25 cellular contexts compared by ENCODE assay signal in genomic region chr12:56979628-56980027, GRCh38. TPM values are rescaled to one million over a fixed set of nuclear protein-coding genes. Genes with fewer than 3 reads are reported as not detected.
"Had no signal": no experiment of that assay in that cellular context is flagged by ENCODE, and none has a peak within 500 bp of the region (broad histone marks: within the 10 kb centered on the region; RNA-seq: fewer than 3 reads in every experiment).

No MANE protein-coding gene starts in this region.

- H3K27me3 Mint-ChIP-seq: memory B cell; naive B cell; stimulated activated naive CD8-positive, alpha-beta T cell treated with anti-CD3 and anti-CD28 coated beads, Interleukin-15, Interleukin-2, amounts not matched to agents 100 ng/mL and 50 ng/mL, for 24 hours; T-cell had no signal

- H3K4me1 Mint-ChIP-seq: activated CD4-positive, alpha-beta T cell treated with anti-CD3 and anti-CD28 coated beads, Interleukin-2, amount 10 ng/mL, durations not matched to agents 24 days and 14 days; memory B cell; naive B cell; neural crest cell; T-cell had no signal

- ATAC-seq: activated CD8-positive, alpha-beta T cell treated with anti-CD3 and anti-CD28 coated beads, Interleukin-2, amount 10 ng/mL, durations not matched to agents 7 days and 5 days; gastrocnemius medialis; left ventricle myocardium superior; right cardiac atrium; T-cell had no signal

- H3K36me3 Mint-ChIP-seq: naive B cell had no signal

- H3K27me3 ChIP-seq: cardiac muscle cell, gastrocnemius medialis, tibial nerve, vagina had no signal

- H3K9me3 ChIP-seq: gastrocnemius medialis, prostate gland, tibial nerve, vagina had no signal

- H3K4me3 Mint-ChIP-seq: activated CD4-positive, alpha-beta T cell treated with anti-CD3 and anti-CD28 coated beads, Interleukin-2, amount 10 ng/mL, durations not matched to agents 24 days and 14 days; activated CD8-positive, alpha-beta T cell treated with anti-CD3 and anti-CD28 coated beads, Interleukin-2, amount 10 ng/mL, durations not matched to agents 7 days and 5 days; memory B cell; naive B cell; neural crest cell; stimulated activated naive CD8-positive, alpha-beta T cell treated with anti-CD3 and anti-CD28 coated beads, Interleukin-15, Interleukin-2, amounts not matched to agents 100 ng/mL and 50 ng/mL, for 24 hours; T-cell had no signal

- H3K4me1 ChIP-seq: gastrocnemius medialis, prostate gland, tibial nerve, vagina had no signal

- H3K36me3 ChIP-seq: cardiac muscle cell, gastrocnemius medialis, prostate gland, vagina had no signal

- H3K27ac ChIP-seq: cardiac muscle cell, gastrocnemius medialis, prostate gland, tibial nerve, vagina had no signal

- H3K4me3 ChIP-seq: cardiac muscle cell, gastrocnemius medialis, prostate gland, skin epidermis, tibial nerve, vagina had no signal

- H3K27ac Mint-ChIP-seq: activated CD4-positive, alpha-beta T cell treated with anti-CD3 and anti-CD28 coated beads, Interleukin-2, amount 10 ng/mL, durations not matched to agents 24 days and 14 days; activated CD8-positive, alpha-beta T cell treated with anti-CD3 and anti-CD28 coated beads, Interleukin-2, amount 10 ng/mL, durations not matched to agents 7 days and 5 days; memory B cell; stimulated activated naive CD8-positive, alpha-beta T cell treated with anti-CD3 and anti-CD28 coated beads, Interleukin-15, Interleukin-2, amounts not matched to agents 100 ng/mL and 50 ng/mL, for 24 hours; T-cell had no signal

- DNase-seq: activated CD4-positive, alpha-beta T cell treated with anti-CD3 and anti-CD28 coated beads, Interleukin-2, amount 10 ng/mL, durations not matched to agents 24 days and 14 days; activated CD8-positive, alpha-beta T cell treated with anti-CD3 and anti-CD28 coated beads, Interleukin-2, amount 10 ng/mL, durations not matched to agents 7 days and 5 days; activated effector memory CD4-positive, alpha-beta T cell treated with Interleukin-2 at 50 U/mL for 16 hours; activated naive CD4-positive, alpha-beta T cell treated with anti-CD3 and anti-CD28 coated beads, Interleukin-2, amount 50 U/mL, for 16 hours; activated T-cell treated with anti-CD3 and anti-CD28 coated beads, Interleukin-2, amount 50 U/mL, for 48 hours; dermis blood vessel endothelial cell; gastrocnemius medialis; head of caudate nucleus; left ventricle myocardium superior; naive B cell; right cardiac atrium; T-cell had no signal

- H3K9me3 Mint-ChIP-seq: activated CD4-positive, alpha-beta T cell treated with anti-CD3 and anti-CD28 coated beads, Interleukin-2, amount 10 ng/mL, durations not matched to agents 24 days and 14 days; memory B cell; neural crest cell; stimulated activated naive CD8-positive, alpha-beta T cell treated with anti-CD3 and anti-CD28 coated beads, Interleukin-15, Interleukin-2, amounts not matched to agents 100 ng/mL and 50 ng/mL, for 24 hours; T-cell had no signal

RNA-seq across cellular contexts. Expression of gene RDH16, which starts 22.2 kb away (rescaled TPM):
- total RNA-seq: chondrocyte, kidney epithelial cell had no signal

RNA-seq across cellular contexts. Expression of gene TAC3, which starts 36.7 kb away (rescaled TPM):
- total RNA-seq: activated CD4-positive, alpha-beta T cell treated with anti-CD3 and anti-CD28 coated beads, Interleukin-2, amount 10 ng/mL, durations not matched to agents 24 days and 14 days; activated CD8-positive, alpha-beta T cell treated with anti-CD3 and anti-CD28 coated beads, Interleukin-2, amount 10 ng/mL, durations not matched to agents 7 days and 5 days; chondrocyte; dermis blood vessel endothelial cell; epithelial cell of proximal tubule; gastrocnemius medialis; kidney epithelial cell; left ventricle myocardium superior; mononuclear cell; osteoblast; prostate gland; right cardiac atrium; tibial nerve; vagina had no signal
- polyA plus RNA-seq: right cardiac atrium had no signal

RNA-seq across cellular contexts. Expression of gene SDR9C7, which starts 45.4 kb away (rescaled TPM):
- total RNA-seq: activated CD4-positive, alpha-beta T cell treated with anti-CD3 and anti-CD28 coated beads, Interleukin-2, amount 10 ng/mL, durations not matched to agents 24 days and 14 days; activated CD8-positive, alpha-beta T cell treated with anti-CD3 and anti-CD28 coated beads, Interleukin-2, amount 10 ng/mL, durations not matched to agents 7 days and 5 days; chondrocyte; dermis blood vessel endothelial cell; epithelial cell of proximal tubule; kidney epithelial cell; left ventricle myocardium superior; mononuclear cell; neural crest cell; osteoblast; T-cell; tibial nerve had no signal
